Comparison of ENCODE assay signal across 8 cellular contexts in genomic region chr2:241103176-241103595, GRCh38. TPM values are rescaled to one million over a fixed set of nuclear protein-coding genes. Genes with fewer than 3 reads are reported as not detected.
A peak's percentile ranks its signal among the peaks of the same experiment; 100 is the strongest.
DNase-seq lines count a peak whose midpoint lies in the region; ATAC-seq and TF ChIP-seq lines count a peak whose summit lies in the region.

No MANE protein-coding gene starts in this region.

- H3K9me3 ChIP-seq in SJCRH30 (replicated peaks) (no peaks in the 10 kb centered on the region), esophagus squamous epithelium (no peaks in the 10 kb centered on the region), psoas muscle (no peaks in the 10 kb centered on the region)

- no peak overlapping the region for H3K27ac ChIP-seq in SJCRH30
- H3K27ac ChIP-seq in esophagus squamous epithelium, result peak overlapping the region; percentile 87 to 96 (median 90)
- peak overlapping the region; percentile 88 for H3K27ac ChIP-seq in psoas muscle

- ATAC-seq in psoas muscle (no peak), GM18520 (IDR thresholded peaks at IDR 0.05; ENCODE audit: unreplicated experiment) (no peak), GM18511 (IDR thresholded peaks at IDR 0.05; ENCODE audit: unreplicated experiment) (no peak)

- intact Hi-C loops in esophagus squamous epithelium (cut with DNase I), result no loop called here
- intact Hi-C loops in psoas muscle (cut with DNase I), result loop anchor here in 1 of 2 donors (5.0 kb wide), 2 partner anchors 49 to 114 kb away; partner anchors contain the start of gene PPP1R7

- H3K36me3 ChIP-seq in SJCRH30 (peaks cover 8% of the 10 kb centered on the region), esophagus squamous epithelium (peaks cover 0 to 35% (median 0%) of the 10 kb centered on the region in 3 donors), psoas muscle (ENCODE audit: insufficient read depth in 1 of 2, low read depth in 1 of 2) (peaks cover 3 to 26% of the 10 kb centered on the region in 2 donors)

- H3K27me3 ChIP-seq in SJCRH30 (no peaks in the 10 kb centered on the region), esophagus squamous epithelium (no peaks in the 10 kb centered on the region), psoas muscle (ENCODE audit: insufficient read depth in 3 of 3, low read length in 2 of 3) (no peaks in the 10 kb centered on the region)

- TF ChIP-seq CTCF in GM12865 (IDR thresholded peaks at IDR 0.05; ENCODE audit: insufficient read depth, low read depth, low read length, missing control alignments) (no peak), esophagus squamous epithelium (IDR thresholded peaks at IDR 0.05) (no peak), psoas muscle (IDR thresholded peaks at IDR 0.05) (no peak), GM13977 (IDR thresholded peaks at IDR 0.05; ENCODE audit: extremely low read depth, insufficient read depth, missing control alignments) (no peak)

- H3K4me1 ChIP-seq in SJCRH30 (no peaks in the 10 kb centered on the region; the same call in 1 of the 2 replicates), esophagus squamous epithelium (peaks cover 15 to 48% (median 20%) of the 10 kb centered on the region in 3 donors), psoas muscle (peaks cover 27% of the 10 kb centered on the region)

- DNase-seq in GM12865 (ENCODE audit: low read depth) (no peak), SJCRH30 (no peak), esophagus squamous epithelium (lab: John Stamatoyannopoulos, UW) (no peak), psoas muscle (no peak), GM13977 (ENCODE audit: low spot score) (no peak), NCI-H524 treated with DMSO at 0.1 percent for 48 hours (lab: John Stamatoyannopoulos, UW) (no peak)

- TF ChIP-seq POLR2A in esophagus squamous epithelium (IDR thresholded peaks at IDR 0.05), result no peak

- H3K4me3 ChIP-seq in GM12865 (ENCODE audit: low read depth, low read length) (peak overlapping the region; percentile 98), SJCRH30 (peak overlapping the region; percentile 89), esophagus squamous epithelium (peak overlapping the region in 3 of 4 donors; percentile 92 to 98 (median 94)), psoas muscle (peak overlapping the region; percentile 81)

- WGBS in esophagus squamous epithelium, 2 donors, result 26 to 34% methylated on average over 5 of the region's 5 CpGs
- 53 to 59% (median 57%) methylated on average over 5 of the region's 5 CpGs for WGBS in psoas muscle, 3 donors

- in situ Hi-C loops in GM13977 (cut with MboI; ENCODE audit: low pct_unique_long_range_greater_than_20kb, low sequenced_read_pairs, unreplicated experiment), result no loop called here

RNA-seq across cellular contexts. Expression of gene MTERF4, which starts 1.1 kb away (rescaled TPM):
- total RNA-seq in SJCRH30 (2014; rRNA removed; shearing (Covaris generic)), result 44.7 and 49.0 TPM in 2 replicates
- 10 to 100 TPM; 27.7 to 37.0 (median 35.4) TPM for total RNA-seq in esophagus squamous epithelium
- 10 to 100 TPM; 27.3 to 39.0 (median 32.6) TPM for total RNA-seq in psoas muscle
- 10 to 100 TPM; 31.8 to 48.0 (median 32.8) TPM for polyA plus RNA-seq in psoas muscle

RNA-seq across cellular contexts. Expression of gene PASK, which starts 46.1 kb away (rescaled TPM):
- total RNA-seq in SJCRH30 (2014; rRNA removed; shearing (Covaris generic)), result 20.4 and 23.3 TPM in 2 replicates
- total RNA-seq in esophagus squamous epithelium (1 to 10 TPM; 3.4 to 8.9 (median 5.6) TPM), psoas muscle (1 to 10 TPM in 2 of 4 donors, under 1 TPM in 2; 0.71 to 1.9 (median 1.2) TPM)
- polyA plus RNA-seq in psoas muscle, result 1 to 10 TPM in 1 of 3 donors, under 1 TPM in 2; 0.41 to 1.3 (median 0.44) TPM

RNA-seq across cellular contexts. Expression of gene PPP1R7, which starts 47.1 kb away (rescaled TPM):
- total RNA-seq in SJCRH30 (2014; rRNA removed; shearing (Covaris generic)), result 72.8 and 78.6 TPM in 2 replicates
- total RNA-seq in esophagus squamous epithelium (100 to 1,000 TPM in 1 of 4 donors, 10 to 100 TPM in 3; 53.5 to 108 (median 63.3) TPM), psoas muscle (10 to 100 TPM; 71.3 to 80.8 (median 72.2) TPM)
- polyA plus RNA-seq in psoas muscle, result 100 to 1,000 TPM in 1 of 3 donors, 10 to 100 TPM in 2; 44.0 to 108 (median 74.6) TPM
